In the genomic region with DNA sequence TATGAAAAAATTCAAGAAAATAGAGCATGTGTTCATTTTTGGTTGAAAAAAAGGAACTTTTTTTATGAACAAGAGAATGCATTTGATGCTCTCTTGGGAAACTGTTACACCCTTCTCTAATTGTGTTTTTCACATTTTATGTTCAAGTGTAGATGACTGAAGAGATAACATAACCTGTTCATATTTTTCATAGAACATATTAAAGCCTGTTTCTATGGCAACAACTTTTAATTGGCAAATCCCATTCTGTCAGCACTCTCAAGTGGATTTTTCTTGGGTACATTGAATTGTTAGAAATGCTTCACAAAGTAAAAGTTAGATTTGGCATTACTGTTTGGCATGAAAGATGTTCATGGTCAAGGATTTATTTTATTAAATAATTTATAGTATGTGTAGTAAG, we compare ENCODE assay signal across 14 cellular contexts.
DNase-seq lines count a peak whose midpoint lies in the region; ATAC-seq, FAIRE-seq and TF ChIP-seq lines count a peak whose summit lies in the region.
"Had no signal": no experiment of that assay in that cellular context is flagged by ENCODE, and none has a peak within 500 bp of the region (broad histone marks: within the 10 kb centered on the region; RNA-seq: fewer than 3 reads in every experiment).

No MANE protein-coding gene starts in this region.

- DNase-seq in CD4-positive, alpha-beta memory T cell: no peak
- DNase-seq in LNCaP clone FGC (ENCODE audit: low read depth) (peak; percentile 54), endothelial cell of umbilical vein (ENCODE audit: low read depth, low spot score) (no peak), gastrocnemius medialis (no peak), DMS79 (lab: John Stamatoyannopoulos, UW) (no peak), GM12892 (ENCODE audit: insufficient read length) (no peak)
- DNase-seq: activated T-cell treated with anti-CD3 and anti-CD28 coated beads, Interleukin-2, amount 50 U/mL, for 48 hours; body of pancreas; head of caudate nucleus; stimulated activated CD4-positive, alpha-beta T cell treated with anti-CD3 and anti-CD28 coated beads, Interleukin-4, amount 100 ng/mL, for 1 hour; stimulated activated naive B cell treated with anti-CD40 and anti-IgM and Interleukin-4, amounts not matched to agents 10 μg/mL and 1 μg/mL and 100 μg/mL, for 72 hours had no signal

- H3K9me1 ChIP-seq in endothelial cell of umbilical vein (replicated peaks; ENCODE audit: control insufficient read depth, extremely low read depth, insufficient read depth, low read length): no peaks in the 10 kb centered on the region

- H3K27ac Mint-ChIP-seq in CD4-positive, alpha-beta memory T cell: peak overlapping the region in 6 of 7 donors; percentile 16 to 81 (median 66)
- H3K27ac Mint-ChIP-seq: IgD-negative memory B cell; stimulated activated naive B cell treated with anti-CD40 and anti-IgM and Interleukin-4, amounts not matched to agents 10 μg/mL and 1 μg/mL and 100 μg/mL, for 72 hours had no signal

- CTCF ChIA-PET in CD4-positive, alpha-beta memory T cell (lab: Charles Lee; ENCODE audit: partially characterized antibody): no interaction called here
- CTCF ChIA-PET in endothelial cell of umbilical vein (lab: Charles Lee): interaction anchor here (1.6 kb wide), 1 partner anchor 13 kb away, joined by 5 read pairs; no protein-coding TSS in a partner anchor

- peaks cover 51 to 92% (median 72%) of the 10 kb centered on the region in 4 donors for H3K4me1 Mint-ChIP-seq in CD4-positive, alpha-beta memory T cell

- no peak overlapping the region for H3K9ac ChIP-seq in endothelial cell of umbilical vein (replicated peaks; ENCODE audit: extremely low read depth, insufficient read depth, low read length)
- H3K9ac ChIP-seq: parathyroid adenoma had no signal

- H3K4me1 ChIP-seq in CD4-positive, alpha-beta memory T cell (ENCODE audit: insufficient read depth, low read length): peaks cover 87% of the 10 kb centered on the region
- H3K4me1 ChIP-seq in endothelial cell of umbilical vein (ENCODE audit: control insufficient read depth, extremely low read depth, insufficient read depth, low read length): peaks cover 24% of the 10 kb centered on the region
- H3K4me1 ChIP-seq in gastrocnemius medialis: peaks cover 86 to 89% of the 10 kb centered on the region in 2 donors
- H3K4me1 ChIP-seq: parathyroid adenoma had no signal

- no peaks in the 10 kb centered on the region for H3K27me3 Mint-ChIP-seq in CD4-positive, alpha-beta memory T cell
- H3K27me3 Mint-ChIP-seq: IgD-negative memory B cell; stimulated activated naive B cell treated with anti-CD40 and anti-IgM and Interleukin-4, amounts not matched to agents 10 μg/mL and 1 μg/mL and 100 μg/mL, for 72 hours had no signal

- in situ Hi-C loops in gastrocnemius medialis (cut with MboI; ENCODE audit: low sequenced_read_pairs in 4 of 4): no loop called here

- POLR2A ChIA-PET in CD4-positive, alpha-beta memory T cell (lab: Charles Lee; ENCODE audit: partially characterized antibody): interaction anchor here (0.7 to 1.5 kb wide), 3 partner anchors 14 to 117 kb away, joined by 3 read pairs; no protein-coding TSS in a partner anchor
- POLR2A ChIA-PET in endothelial cell of umbilical vein (lab: Charles Lee): no interaction called here

- no peaks in the 10 kb centered on the region for H3K27me3 ChIP-seq in CD4-positive, alpha-beta memory T cell (ENCODE audit: insufficient read depth, low read length)
- no peaks in the 10 kb centered on the region for H3K27me3 ChIP-seq in endothelial cell of umbilical vein (ENCODE audit: control insufficient read depth in 2 of 2, insufficient read depth in 2 of 2, low read length in 2 of 2)
- H3K27me3 ChIP-seq in gastrocnemius medialis: no peaks in the 10 kb centered on the region
- H3K27me3 ChIP-seq: body of pancreas had no signal

- no TSS peak for BruUV-seq in endothelial cell of umbilical vein (replicated peaks; lab: Mats Ljungman, UMichigan)

- no peaks in the 10 kb centered on the region for H3K9me3 ChIP-seq in CD4-positive, alpha-beta memory T cell (ENCODE audit: control insufficient read depth in 1 of 2, low read length in 2 of 2)
- no peaks in the 10 kb centered on the region for H3K9me3 ChIP-seq in endothelial cell of umbilical vein (replicated peaks; ENCODE audit: control insufficient read depth, insufficient read depth, low read length)
- no peaks in the 10 kb centered on the region for H3K9me3 ChIP-seq in gastrocnemius medialis
- H3K9me3 ChIP-seq: body of pancreas had no signal

- H3K36me3 Mint-ChIP-seq in CD4-positive, alpha-beta memory T cell: peaks cover 25 to 46% of the 10 kb centered on the region in 2 donors
- H3K36me3 Mint-ChIP-seq: IgD-negative memory B cell had no signal

- ATAC-seq in gastrocnemius medialis (no peak), GM19397 (IDR thresholded peaks at IDR 0.05; ENCODE audit: unreplicated experiment) (no peak)
- ATAC-seq: body of pancreas; stimulated activated naive B cell treated with anti-CD40 and anti-IgM and Interleukin-4, amounts not matched to agents 10 μg/mL and 1 μg/mL and 100 μg/mL, for 72 hours had no signal

- intact Hi-C loops in CD4-positive, alpha-beta memory T cell (cut with micrococcal nuclease): no loop called here
- intact Hi-C loops in endothelial cell of umbilical vein (cut with micrococcal nuclease): no loop called here
- intact Hi-C loops in gastrocnemius medialis (cut with DNase I; ENCODE audit: low total_unique reads): no loop called here

- dilution Hi-C loops in endothelial cell of umbilical vein (cut with MboI; ENCODE audit: extremely low pct_ligation_motif_present, low sequenced_read_pairs): no loop called here

- H3K79me2 ChIP-seq in endothelial cell of umbilical vein (ENCODE audit: control insufficient read depth, insufficient read depth, low read length): peaks cover 98% of the 10 kb centered on the region

- H3K4me3 ChIP-seq in CD4-positive, alpha-beta memory T cell (ENCODE audit: low read length in 2 of 2): no peak overlapping the region
- no peak overlapping the region for H3K4me3 ChIP-seq in LNCaP clone FGC (ENCODE audit: low read depth, low read length)
- no peak overlapping the region for H3K4me3 ChIP-seq in endothelial cell of umbilical vein (replicated peaks in 1 of 3; ENCODE audit: insufficient read depth in 1 of 3, low read depth in 1 of 3, low read length in 3 of 3)
- peak overlapping the region in 3 of 4 donors; percentile 27 to 54 (median 45) for H3K4me3 ChIP-seq in gastrocnemius medialis
- H3K4me3 ChIP-seq: body of pancreas had no signal

- peak overlapping the region in 2 of 8 donors; percentile 34 to 74 for H3K4me3 Mint-ChIP-seq in CD4-positive, alpha-beta memory T cell
- H3K4me3 Mint-ChIP-seq: stimulated activated naive B cell treated with anti-CD40 and anti-IgM and Interleukin-4, amounts not matched to agents 10 μg/mL and 1 μg/mL and 100 μg/mL, for 72 hours had no signal

- TF ChIP-seq POLR2A in endothelial cell of umbilical vein (IDR thresholded peaks at IDR 0.05; ENCODE audit: low read depth, low read length): peak; percentile 26
- TF ChIP-seq POLR2A in gastrocnemius medialis (IDR thresholded peaks at IDR 0.05): no peak
- TF ChIP-seq POLR2A in GM12892 (IDR thresholded peaks at IDR 0.05; ENCODE audit: low read depth, low read length): no peak

- FAIRE-seq in endothelial cell of umbilical vein (lab: Jason Lieb, UNC) (no peak), GM12892 (lab: Jason Lieb, UNC) (no peak)

- peaks cover 4% of the 10 kb centered on the region for H3K36me3 ChIP-seq in CD4-positive, alpha-beta memory T cell (ENCODE audit: insufficient read depth, low read length)
- peaks cover 0 to 6% of the 10 kb centered on the region in 2 experiments for H3K36me3 ChIP-seq in endothelial cell of umbilical vein (ENCODE audit: control insufficient read depth in 2 of 2, extremely low read depth in 1 of 2, insufficient read depth in 2 of 2, low read length in 2 of 2)
- H3K36me3 ChIP-seq in gastrocnemius medialis: no peaks in the 10 kb centered on the region

- H3K9me3 Mint-ChIP-seq in CD4-positive, alpha-beta memory T cell: no peaks in the 10 kb centered on the region
- H3K9me3 Mint-ChIP-seq: IgD-negative memory B cell; stimulated activated naive B cell treated with anti-CD40 and anti-IgM and Interleukin-4, amounts not matched to agents 10 μg/mL and 1 μg/mL and 100 μg/mL, for 72 hours had no signal

- no peak overlapping the region for H2AFZ ChIP-seq in endothelial cell of umbilical vein (ENCODE audit: low read depth, low read length)
- H2AFZ ChIP-seq: parathyroid adenoma had no signal

- H3K27ac ChIP-seq in CD4-positive, alpha-beta memory T cell (ENCODE audit: low read depth, low read length): no peak overlapping the region
- H3K27ac ChIP-seq in endothelial cell of umbilical vein (ENCODE audit: insufficient read depth, low read depth, low read length) (no peak overlapping the region), gastrocnemius medialis (peak overlapping the region; percentile 92 to 96 (median 94))
- H3K27ac ChIP-seq: parathyroid adenoma had no signal

- H4K20me1 ChIP-seq in endothelial cell of umbilical vein (replicated peaks; ENCODE audit: control insufficient read depth, extremely low read depth, insufficient read depth, low read length): peaks cover 10% of the 10 kb centered on the region

- TF ChIP-seq CTCF in LNCaP clone FGC (IDR thresholded peaks at IDR 0.05; ENCODE audit: control insufficient read depth, extremely low read depth, insufficient read depth): no peak
- TF ChIP-seq CTCF in endothelial cell of umbilical vein (IDR thresholded peaks at IDR 0.05; ENCODE audit: extremely low read depth in 1 of 2, insufficient read depth in 1 of 2, low read depth in 1 of 2, low read length in 2 of 2): no peak
- TF ChIP-seq CTCF in gastrocnemius medialis (IDR thresholded peaks at IDR 0.05 in 4 of 5, conservative IDR thresholded peaks at IDR 0.05 in 1 of 5): no peak

- no peak overlapping the region for H3K4me2 ChIP-seq in endothelial cell of umbilical vein (ENCODE audit: insufficient read depth, low read length)

TF ChIP-seq in endothelial cell of umbilical vein, 7 proteins besides CTCF, POLR2A, EP300 and RAD21:
- TF ChIP-seq EZH2 (IDR thresholded peaks at IDR 0.05; ENCODE audit: borderline replicate concordance, low read depth, low read length, severe bottlenecking) (no peak), JUN (IDR thresholded peaks at IDR 0.05; ENCODE audit: borderline replicate concordance, insufficient read depth, insufficient read length, low read depth) (no peak), FOS (IDR thresholded peaks at IDR 0.05; ENCODE audit: borderline replicate concordance, insufficient read depth, low read length) (no peak), MYC (IDR thresholded peaks at IDR 0.05; ENCODE audit: low read depth, low read length) (no peak), POLR2AphosphoS5 (IDR thresholded peaks at IDR 0.05; ENCODE audit: insufficient read depth, low read depth, low read length) (no peak), GATA2 (IDR thresholded peaks at IDR 0.05; ENCODE audit: insufficient read depth, insufficient read length, low read depth, low read length) (no peak)
- TF ChIP-seq, protein P1, sequence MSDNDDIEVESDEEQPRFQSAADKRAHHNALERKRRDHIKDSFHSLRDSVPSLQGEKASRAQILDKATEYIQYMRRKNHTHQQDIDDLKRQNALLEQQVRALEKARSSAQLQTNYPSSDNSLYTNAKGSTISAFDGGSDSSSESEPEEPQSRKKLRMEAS (IDR thresholded peaks at IDR 0.05; ENCODE audit: insufficient read depth, insufficient read length): no peak

Comparison
In these comparisons a context has a peak if more than half of its experiments do, and no peak if none do; other contexts are left out.
1. H3K27ac ChIP-seq: peak in gastrocnemius medialis (4 of 4); none in CD4-positive, alpha-beta memory T cell (single experiment) and endothelial cell of umbilical vein (single experiment).
2. H3K4me3 ChIP-seq: peak in gastrocnemius medialis (3 of 4); none in CD4-positive, alpha-beta memory T cell (0 of 2), LNCaP clone FGC (single experiment) and endothelial cell of umbilical vein (0 of 3).